Comparison of ENCODE assay signal across 11 cellular contexts in the genomic region with DNA sequence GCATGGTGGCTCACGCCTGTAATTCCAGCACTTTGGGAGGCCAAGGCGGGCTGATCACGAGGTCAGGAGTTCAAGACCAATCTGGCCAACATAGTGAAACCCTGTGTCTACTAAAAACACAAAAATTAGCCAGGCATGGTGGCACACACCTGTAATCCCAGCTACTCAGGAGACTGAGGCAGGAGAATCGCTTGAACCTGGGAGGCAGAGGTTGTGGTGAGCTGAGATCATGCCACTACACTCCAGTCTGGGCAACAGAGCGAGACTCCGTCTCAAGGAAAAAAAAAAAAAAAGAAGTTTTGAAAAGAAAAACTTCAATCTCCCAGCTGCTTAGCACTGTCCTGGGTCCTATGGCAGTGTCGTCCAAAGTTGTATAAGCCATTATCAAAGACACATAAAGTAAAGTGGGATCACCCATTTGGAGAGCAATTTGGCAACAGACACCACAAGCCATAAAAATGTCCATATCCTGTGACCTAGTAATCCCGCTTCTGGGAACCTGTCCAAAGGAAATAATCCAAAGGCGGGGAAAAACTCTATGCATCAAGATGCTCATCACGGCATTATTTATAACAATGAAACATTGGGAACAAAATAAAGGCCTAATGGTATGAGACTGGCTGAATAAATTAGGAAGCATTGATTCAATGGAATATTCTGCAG. TPM values are rescaled to one million over a fixed set of nuclear protein-coding genes. Genes with fewer than 3 reads are reported as not detected.
DNase-seq lines count a peak whose midpoint lies in the region; TF ChIP-seq lines count a peak whose summit lies in the region.
"Not testable (repeated sequence)": the region's sequence is repeated elsewhere in the genome, so short reads cannot be mapped to it uniquely, and the experiment has no call there.
"Had no signal": no experiment of that assay in that cellular context is flagged by ENCODE, and none has a peak within 500 bp of the region (broad histone marks: within the 10 kb centered on the region; RNA-seq: fewer than 3 reads in every experiment).

No MANE protein-coding gene starts in this region.

- not testable (repeated sequence) for H3K9me3 Mint-ChIP-seq in osteocyte (ENCODE audit: unreplicated experiment)

- H3K9me3 ChIP-seq in HAP-1; adipocyte (ENCODE audit: control insufficient read depth, low read length); colonic mucosa: not testable (repeated sequence)

- not testable (repeated sequence) for H3K27ac ChIP-seq in colonic mucosa

- DNase-seq in COR-L47 (lab: John Stamatoyannopoulos, UW) (peak; percentile 89), HAP-1 (ENCODE audit: low spot score in 2 of 2) (peak; percentile 74 to 84), NCI-H1092 (lab: John Stamatoyannopoulos, UW) (peak; percentile 43), NCI-H748 (lab: John Stamatoyannopoulos, UW; ENCODE audit: unreplicated experiment) (peak; percentile 75), adipocyte (ENCODE audit: low read depth) (peak; percentile 66), colonic mucosa (peak; percentile 28), glomerular visceral epithelial cell (ENCODE audit: extremely low spot score) (peak; percentile 82)
- not testable (repeated sequence) for DNase-seq in osteocyte (ENCODE audit: extremely low spot score, unreplicated experiment)

- not testable (repeated sequence) for H3K36me3 Mint-ChIP-seq in osteocyte (ENCODE audit: unreplicated experiment)

- intact Hi-C loops in colonic mucosa (cut with DNase I): not testable (repeated sequence)

- in situ Hi-C loops in HAP-1 (cut with MboI; ENCODE audit: low sequenced_read_pairs): not testable (repeated sequence)

- not testable (repeated sequence) for H3K27me3 Mint-ChIP-seq in osteocyte (ENCODE audit: unreplicated experiment)

- H3K4me1 ChIP-seq in HAP-1: peaks cover 13% of the 10 kb centered on the region
- peaks cover 69% of the 10 kb centered on the region for H3K4me1 ChIP-seq in adipocyte (ENCODE audit: control insufficient read depth, insufficient read depth, low read length)
- not testable (repeated sequence) for H3K4me1 ChIP-seq in colonic mucosa

- H3K4me1 Mint-ChIP-seq in osteocyte (ENCODE audit: unreplicated experiment): peaks cover 63% of the 10 kb centered on the region

- not testable (repeated sequence) for H3K27me3 ChIP-seq in HAP-1 (ENCODE audit: low read depth); adipocyte (replicated peaks; ENCODE audit: control insufficient read depth, insufficient read depth, low read length); colonic mucosa

- H3K9ac ChIP-seq in adipocyte (ENCODE audit: low read length); colonic mucosa (ENCODE audit: low read depth in 2 of 2, low read length in 2 of 2): not testable (repeated sequence)

- TF ChIP-seq CTCF in colonic mucosa (IDR thresholded peaks at IDR 0.05); osteocyte (IDR thresholded peaks at IDR 0.05): not testable (repeated sequence)

- H3K4me3 ChIP-seq in HAP-1; adipocyte (ENCODE audit: low read length); colonic mucosa: not testable (repeated sequence)

- H3K4me3 Mint-ChIP-seq in osteocyte (ENCODE audit: unreplicated experiment): not testable (repeated sequence)

- H3K36me3 ChIP-seq in HAP-1 (replicated peaks); adipocyte (ENCODE audit: control insufficient read depth, insufficient read depth, low read length, severe bottlenecking); colonic mucosa: not testable (repeated sequence)

- H3K27ac Mint-ChIP-seq in osteocyte (ENCODE audit: unreplicated experiment): peak overlapping the region; percentile 76

RNA-seq across cellular contexts. Expression of gene CORO2B, which starts 26.2 kb away (rescaled TPM):
- total RNA-seq in colonic mucosa: 1 to 10 TPM in 1 of 2 donors, under 1 TPM in 1; 0.77 to 1.2 TPM
- 21.8 and 22.6 TPM in 2 replicates for total RNA-seq in osteocyte
- total RNA-seq: activated CD8-positive, alpha-beta T cell treated with anti-CD3 and anti-CD28 coated beads, Interleukin-2, amount 10 ng/mL, durations not matched to agents 7 days and 5 days; CD4-positive, alpha-beta T cell; K562 had no signal

Comparison
In these comparisons a context has a peak if more than half of its experiments do, and no peak if none do; other contexts are left out.
1. RNA of gene CORO2B, which starts 26.2 kb away (total RNA-seq): 21.8 to 22.6 TPM in osteocyte; 0.77 to 1.2 TPM in colonic mucosa; every median in the first group is over 10 times any median in the second.